8 cellular contexts compared by ENCODE assay signal in the genomic region with DNA sequence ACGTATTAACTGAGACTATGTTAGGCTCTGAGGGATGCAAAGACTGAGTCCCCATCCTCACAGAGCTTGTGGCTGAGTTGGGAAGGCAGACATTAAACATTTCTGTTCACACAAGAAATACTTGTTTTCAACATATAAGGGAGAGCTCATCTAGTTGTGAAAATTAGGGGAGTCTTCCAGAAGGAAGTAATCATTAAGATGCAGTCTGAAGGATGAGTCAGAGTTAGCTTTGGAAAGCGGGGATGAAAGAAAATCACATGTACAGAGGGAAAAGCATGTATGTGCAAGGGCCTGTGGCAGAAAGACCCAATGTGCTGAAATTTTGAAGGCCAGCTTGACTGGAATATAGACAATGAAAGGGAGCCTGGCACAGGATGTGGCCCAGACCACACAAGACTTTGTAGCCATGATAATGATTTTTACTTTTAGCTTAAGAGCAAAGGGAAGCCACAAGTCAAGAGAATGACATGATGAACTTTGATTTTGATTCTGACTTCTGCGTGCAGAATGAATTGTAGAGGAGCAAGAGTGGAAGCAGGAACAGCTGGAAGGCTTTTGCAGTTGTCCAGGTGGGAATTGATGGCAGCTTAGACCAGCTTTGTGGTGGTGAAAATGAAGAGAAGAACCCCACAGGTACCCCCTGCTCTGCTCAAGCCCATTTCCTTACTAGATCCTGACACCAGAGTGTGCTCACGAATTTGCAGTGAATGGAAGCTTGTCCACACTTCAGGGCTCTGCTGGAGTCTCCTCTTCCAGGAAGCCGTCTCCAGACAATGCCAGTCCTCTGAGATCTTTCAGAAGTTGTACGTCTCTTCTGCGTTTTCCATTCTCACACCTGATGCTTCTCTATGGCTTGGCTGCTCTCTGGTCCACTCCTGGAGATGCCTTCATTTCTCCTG.
DNase-seq lines count a peak whose midpoint lies in the region; ATAC-seq and TF ChIP-seq lines count a peak whose summit lies in the region.
"Had no signal": no experiment of that assay in that cellular context is flagged by ENCODE, and none has a peak within 500 bp of the region (broad histone marks: within the 10 kb centered on the region; RNA-seq: fewer than 3 reads in every experiment).

No MANE protein-coding gene starts in this region.

- H3K4me3 Mint-ChIP-seq in CD4-positive, CD25-positive, alpha-beta regulatory T cell, result peak overlapping the region; percentile 12 to 44 (median 32)
- H3K4me3 Mint-ChIP-seq in H9, result no peak overlapping the region
- no peak overlapping the region for H3K4me3 Mint-ChIP-seq in activated CD4-positive, alpha-beta memory T cell treated with anti-CD3 and anti-CD28 coated beads, Interleukin-2, amount 10 ng/mL, durations not matched to agents 7 days and 5 days

- H3K27me3 Mint-ChIP-seq in CD4-positive, CD25-positive, alpha-beta regulatory T cell, result no peaks in the 10 kb centered on the region
- H3K27me3 Mint-ChIP-seq in H9 (ENCODE audit: low read depth), result no peaks in the 10 kb centered on the region
- H3K27me3 Mint-ChIP-seq in activated CD4-positive, alpha-beta memory T cell treated with anti-CD3 and anti-CD28 coated beads, Interleukin-2, amount 10 ng/mL, durations not matched to agents 7 days and 5 days, result peaks cover 16% of the 10 kb centered on the region

- H3K9me3 ChIP-seq in CD4-positive, CD25-positive, alpha-beta regulatory T cell (ENCODE audit: control insufficient read depth in 2 of 2, low read length in 2 of 2), result no peaks in the 10 kb centered on the region
- H3K9me3 ChIP-seq in H9 (ENCODE audit: control insufficient read depth, low read depth, low read length), result no peaks in the 10 kb centered on the region
- H3K9me3 ChIP-seq in mesenchymal stem cell (ENCODE audit: control insufficient read depth, low read length), result no peaks in the 10 kb centered on the region

- H3K79me1 ChIP-seq in H9 (ENCODE audit: insufficient read depth, low read depth, low read length, poor library complexity, severe bottlenecking) (no peaks in the 10 kb centered on the region), mesenchymal stem cell (replicated peaks; ENCODE audit: low read length, poor library complexity, severe bottlenecking) (peaks cover 10% of the 10 kb centered on the region)

- H2BK15ac ChIP-seq in H9 (ENCODE audit: low read depth, low read length), result no peak overlapping the region
- no peak overlapping the region for H2BK15ac ChIP-seq in mesenchymal stem cell (ENCODE audit: low read depth, poor library complexity, severe bottlenecking)

- H2AFZ ChIP-seq in H9 (ENCODE audit: low read length) (no peak overlapping the region), mesenchymal stem cell (ENCODE audit: low read depth, low read length) (no peak overlapping the region)

- no peak overlapping the region for H3K4me2 ChIP-seq in H9 (ENCODE audit: insufficient read depth, insufficient read length, low read length)
- no peak overlapping the region for H3K4me2 ChIP-seq in mesenchymal stem cell (ENCODE audit: low read length, poor library complexity, severe bottlenecking)

- POLR2A ChIA-PET in activated CD4-positive, alpha-beta memory T cell treated with anti-CD3 and anti-CD28 coated beads, Interleukin-2, amount 10 ng/mL, durations not matched to agents 7 days and 5 days (lab: Charles Lee), result interaction anchor here (1.0 to 3.2 kb wide), 5 partner anchors 22 to 116 kb away, joined by 3 to 19 read pairs (median 4); partner anchors contain the start of gene ATXN7L1

- H2BK120ac ChIP-seq in H9 (ENCODE audit: low read depth, low read length, poor library complexity, severe bottlenecking), result no peak overlapping the region
- no peak overlapping the region for H2BK120ac ChIP-seq in mesenchymal stem cell (ENCODE audit: low read depth, low read length)

- no peak overlapping the region for H2BK12ac ChIP-seq in H9 (ENCODE audit: insufficient read length, low read depth, low read length)
- no peak overlapping the region for H2BK12ac ChIP-seq in mesenchymal stem cell (ENCODE audit: low read length in 2 of 2)

- H2AK5ac ChIP-seq in H9 (ENCODE audit: insufficient read length, low read length) (no peak overlapping the region), mesenchymal stem cell (ENCODE audit: low read length, severe bottlenecking) (no peak overlapping the region)

- peaks cover 38 to 67% (median 51%) of the 10 kb centered on the region in 4 donors for H3K4me1 Mint-ChIP-seq in CD4-positive, CD25-positive, alpha-beta regulatory T cell
- H3K4me1 Mint-ChIP-seq in H9, result peaks cover 29 to 30% of the 10 kb centered on the region in 2 experiments
- peaks cover 37% of the 10 kb centered on the region for H3K4me1 Mint-ChIP-seq in activated CD4-positive, alpha-beta memory T cell treated with anti-CD3 and anti-CD28 coated beads, Interleukin-2, amount 10 ng/mL, durations not matched to agents 7 days and 5 days

- CTCF ChIA-PET in activated CD4-positive, alpha-beta memory T cell treated with anti-CD3 and anti-CD28 coated beads, Interleukin-2, amount 10 ng/mL, durations not matched to agents 7 days and 5 days (lab: Charles Lee), result interaction anchor here (0.6 to 4.3 kb wide), 48 partner anchors 8 to 407 kb away, joined by 3 to 48 read pairs (median 4); partner anchors contain the start of gene ATXN7L1

- H3K56ac ChIP-seq in H9 (ENCODE audit: insufficient read length, low read depth, low read length), result no peak overlapping the region

- no peak overlapping the region for H3K23ac ChIP-seq in H9 (ENCODE audit: insufficient read length, low read depth, low read length)
- H3K23ac ChIP-seq in mesenchymal stem cell (ENCODE audit: low read length in 2 of 2), result no peak overlapping the region

- no peak overlapping the region for H3K9ac ChIP-seq in H9 (ENCODE audit: extremely low read depth, insufficient read length, low read length)
- peak overlapping the region; percentile 67 for H3K9ac ChIP-seq in mesenchymal stem cell (ENCODE audit: low read length)

- peak overlapping the region; percentile 58 for H3K4me3 ChIP-seq in CD4-positive, CD25-positive, alpha-beta regulatory T cell (ENCODE audit: low read depth, low read length)
- no peak overlapping the region for H3K4me3 ChIP-seq in mesenchymal stem cell (ENCODE audit: insufficient read depth in 1 of 2, low read depth in 1 of 2, low read length in 2 of 2)

- peak overlapping the region; percentile 17 for H3K27ac ChIP-seq in CD4-positive, CD25-positive, alpha-beta regulatory T cell (ENCODE audit: insufficient read depth, low read length, poor library complexity, severe bottlenecking)
- H3K27ac ChIP-seq in H9 (ENCODE audit: insufficient read length, low read depth, low read length) (no peak overlapping the region), mesenchymal stem cell (ENCODE audit: low read length, poor library complexity, severe bottlenecking) (no peak overlapping the region)

- H3K9me3 Mint-ChIP-seq in CD4-positive, CD25-positive, alpha-beta regulatory T cell, result no peaks in the 10 kb centered on the region
- H3K9me3 Mint-ChIP-seq in H9, result no peaks in the 10 kb centered on the region
- no peaks in the 10 kb centered on the region for H3K9me3 Mint-ChIP-seq in activated CD4-positive, alpha-beta memory T cell treated with anti-CD3 and anti-CD28 coated beads, Interleukin-2, amount 10 ng/mL, durations not matched to agents 7 days and 5 days

- H3K4me1 ChIP-seq in CD4-positive, CD25-positive, alpha-beta regulatory T cell (ENCODE audit: control insufficient read depth, insufficient read depth, low read length, poor library complexity, severe bottlenecking), result peaks cover 39% of the 10 kb centered on the region
- no peaks in the 10 kb centered on the region for H3K4me1 ChIP-seq in H9 (ENCODE audit: insufficient read depth, low read length)
- peaks cover 3% of the 10 kb centered on the region for H3K4me1 ChIP-seq in mesenchymal stem cell (ENCODE audit: control insufficient read depth, insufficient read depth, low read depth, low read length)

- peak in 2 of 3 donors; percentile 63 to 71 for DNase-seq in CD4-positive, CD25-positive, alpha-beta regulatory T cell
- no peak for DNase-seq in H9
- DNase-seq in activated CD4-positive, alpha-beta memory T cell treated with anti-CD3 and anti-CD28 coated beads, Interleukin-2, amount 10 ng/mL, durations not matched to agents 7 days and 5 days, result peak; percentile 53
- DNase-seq in mesenchymal stem cell, result peak; percentile 54
- no peak for DNase-seq in SKM-1 (lab: John Stamatoyannopoulos, UW; ENCODE audit: unreplicated experiment)
- no peak for DNase-seq in Right ventricle myocardium superior
- DNase-seq in NCI-H1105 (lab: John Stamatoyannopoulos, UW), result no peak
- DNase-seq: islet precursor cell had no signal

- peaks cover 2% of the 10 kb centered on the region for H4K20me1 ChIP-seq in H9 (ENCODE audit: control insufficient read depth, insufficient read depth, insufficient read length)

- H4K5ac ChIP-seq in H9 (ENCODE audit: insufficient read length, low read depth, low read length), result no peak overlapping the region

- H3K18ac ChIP-seq in H9 (ENCODE audit: insufficient read length, low read depth, low read length) (no peak overlapping the region), mesenchymal stem cell (ENCODE audit: low read depth in 1 of 2, low read length in 2 of 2) (no peak overlapping the region)

- TF ChIP-seq CTCF in H9 (conservative IDR thresholded peaks at IDR 0.05), result no peak

- no peak overlapping the region for H2BK20ac ChIP-seq in H9 (ENCODE audit: low read depth, low read length, poor library complexity, severe bottlenecking)

- H4K91ac ChIP-seq in H9 (ENCODE audit: insufficient read length, low read depth, low read length), result no peak overlapping the region
- no peak overlapping the region for H4K91ac ChIP-seq in mesenchymal stem cell (ENCODE audit: low read length)

- H3K27me3 ChIP-seq in CD4-positive, CD25-positive, alpha-beta regulatory T cell (ENCODE audit: control insufficient read depth, insufficient read depth, low read length), result no peaks in the 10 kb centered on the region
- H3K27me3 ChIP-seq in H9 (ENCODE audit: insufficient read depth, low read length) (no peaks in the 10 kb centered on the region), mesenchymal stem cell (ENCODE audit: control insufficient read depth in 1 of 2, insufficient read depth in 1 of 2, low read length in 2 of 2) (no peaks in the 10 kb centered on the region)

- no peak overlapping the region for H3K14ac ChIP-seq in H9 (ENCODE audit: insufficient read depth, low read length)
- H3K14ac ChIP-seq in mesenchymal stem cell (ENCODE audit: low read length in 2 of 2), result no peak overlapping the region

- peak; percentile 85 to 89 for ATAC-seq in CD4-positive, CD25-positive, alpha-beta regulatory T cell (ENCODE audit: low read depth in 2 of 2)
- no peak for ATAC-seq in Right ventricle myocardium superior (ENCODE audit: poor library complexity)

- intact Hi-C loops in Right ventricle myocardium superior (cut with DNase I), result loop anchor here (2.0 to 10.0 kb wide), 2 partner anchors 254 to 282 kb away; no protein-coding TSS in a partner anchor

- H2BK5ac ChIP-seq in H9 (ENCODE audit: insufficient read length, low read length) (no peak overlapping the region), mesenchymal stem cell (ENCODE audit: low read depth, low read length, poor library complexity, severe bottlenecking) (no peak overlapping the region)

- H3K23me2 ChIP-seq in H9 (ENCODE audit: insufficient read length, low read depth, low read length, poor library complexity, severe bottlenecking), result no peaks in the 10 kb centered on the region

- no CpG with 5 or more reads among the region's 7 CpGs for WGBS in H9 (ENCODE audit: extremely low coverage, insufficient read length, low lambda C conversion rate)
- WGBS in mesenchymal stem cell, result 79% methylated on average over 6 of the region's 7 CpGs

- no peak overlapping the region for H4K8ac ChIP-seq in H9 (replicated peaks; ENCODE audit: insufficient read length, low read depth, low read length)
- H4K8ac ChIP-seq in mesenchymal stem cell (ENCODE audit: low read length), result no peak overlapping the region

- peak overlapping the region; percentile 67 to 91 (median 86) for H3K27ac Mint-ChIP-seq in CD4-positive, CD25-positive, alpha-beta regulatory T cell
- H3K27ac Mint-ChIP-seq in H9, result peak overlapping the region; percentile 8 to 53 (median 49); a peak in 4 of 7 replicates
- H3K27ac Mint-ChIP-seq in activated CD4-positive, alpha-beta memory T cell treated with anti-CD3 and anti-CD28 coated beads, Interleukin-2, amount 10 ng/mL, durations not matched to agents 7 days and 5 days, result no peak overlapping the region

- no peaks in the 10 kb centered on the region for H3K36me3 ChIP-seq in CD4-positive, CD25-positive, alpha-beta regulatory T cell (ENCODE audit: control insufficient read depth, insufficient read depth, low read length)
- no peaks in the 10 kb centered on the region for H3K36me3 ChIP-seq in mesenchymal stem cell (ENCODE audit: control insufficient read depth in 1 of 2, insufficient read depth in 2 of 2, low read depth in 1 of 2, low read length in 2 of 2)

- no peak overlapping the region for H3T11ph ChIP-seq in H9 (ENCODE audit: low read length)

- peaks cover 4% of the 10 kb centered on the region for H3K36me3 Mint-ChIP-seq in CD4-positive, CD25-positive, alpha-beta regulatory T cell
- peaks cover 0 to 5% (median 2%) of the 10 kb centered on the region in 3 experiments; a peak in 4 of 7 replicates for H3K36me3 Mint-ChIP-seq in H9 (ENCODE audit: insufficient read depth in 1 of 3, low read depth in 3 of 3)
- no peaks in the 10 kb centered on the region for H3K36me3 Mint-ChIP-seq in activated CD4-positive, alpha-beta memory T cell treated with anti-CD3 and anti-CD28 coated beads, Interleukin-2, amount 10 ng/mL, durations not matched to agents 7 days and 5 days (ENCODE audit: low read depth)

- H3K4ac ChIP-seq in H9 (ENCODE audit: low read depth, low read length) (no peak overlapping the region), mesenchymal stem cell (ENCODE audit: low read depth in 1 of 2, low read length in 2 of 2) (peak overlapping the region in 1 of 2 experiments; percentile 7)

- H3K79me2 ChIP-seq in H9 (ENCODE audit: insufficient read depth, low read length), result no peaks in the 10 kb centered on the region

Comparison
In these comparisons a context has a peak if more than half of its experiments do, and no peak if none do; other contexts are left out.
1. DNase-seq: peak in CD4-positive, CD25-positive, alpha-beta regulatory T cell (2 of 3), activated CD4-positive, alpha-beta memory T cell treated with anti-CD3 and anti-CD28 coated beads, Interleukin-2, amount 10 ng/mL, durations not matched to agents 7 days and 5 days (single experiment) and mesenchymal stem cell (single experiment); none in H9 (single experiment), SKM-1 (single experiment), Right ventricle myocardium superior (single experiment) and NCI-H1105 (single experiment).
2. H3K4me3 Mint-ChIP-seq: peak in CD4-positive, CD25-positive, alpha-beta regulatory T cell (4 of 4); none in H9 (0 of 2) and activated CD4-positive, alpha-beta memory T cell treated with anti-CD3 and anti-CD28 coated beads, Interleukin-2, amount 10 ng/mL, durations not matched to agents 7 days and 5 days (single experiment).